ENCODE assay signal across 8 cellular contexts in the genomic region with DNA sequence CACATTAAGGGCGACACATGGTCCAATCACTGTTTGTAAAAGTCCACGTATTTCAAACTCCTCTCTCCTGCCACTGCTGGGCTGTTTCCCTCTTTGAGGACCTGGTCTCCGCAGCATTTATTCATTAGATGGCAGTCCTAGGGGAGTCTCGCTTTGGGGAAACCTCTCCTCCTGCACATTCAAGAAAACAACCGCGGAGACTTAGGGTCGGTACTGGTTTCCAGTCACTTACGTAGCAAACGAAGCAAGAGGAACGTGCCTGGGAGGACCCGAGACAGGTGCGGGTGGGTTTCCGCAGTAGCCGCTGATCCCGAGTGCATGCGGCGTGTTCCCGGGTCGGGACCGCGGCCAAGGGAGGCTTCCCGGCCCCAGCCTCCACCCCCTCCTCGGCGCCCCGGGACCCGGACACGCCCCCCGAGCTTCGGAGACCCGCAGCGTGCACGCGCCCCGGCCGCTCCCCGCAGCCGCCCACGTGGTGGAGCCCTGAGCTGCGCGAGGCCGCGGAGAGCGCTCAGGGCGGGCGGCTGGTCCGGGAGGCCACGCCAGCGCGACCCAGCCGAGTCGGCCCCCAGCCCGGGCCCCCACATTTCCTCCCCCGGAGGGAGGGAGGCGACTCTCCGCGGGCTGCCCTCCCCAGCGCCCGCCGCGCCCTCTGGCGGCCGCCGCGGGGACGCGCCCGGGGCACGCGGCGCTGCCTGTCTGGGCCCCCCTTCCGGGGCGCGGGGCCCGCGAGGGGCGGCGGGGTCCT. TPM values are rescaled to one million over a fixed set of nuclear protein-coding genes. Genes with fewer than 3 reads are reported as not detected.
DNase-seq lines count a peak whose midpoint lies in the region; ATAC-seq and TF ChIP-seq lines count a peak whose summit lies in the region.

No MANE protein-coding gene starts in this region.

- peaks cover 19% of the 10 kb centered on the region for H4K20me1 ChIP-seq in IMR-90 (ENCODE audit: insufficient read depth, low read length)
- H4K20me1 ChIP-seq in SU-DHL-6 (ENCODE audit: low read depth, low read length), result peaks cover 4% of the 10 kb centered on the region

- no peaks in the 10 kb centered on the region; the same call in 1 of the 2 replicates for H3K79me2 ChIP-seq in SU-DHL-6 (ENCODE audit: insufficient read depth, low read length)

- no peak overlapping the region for H2AK5ac ChIP-seq in IMR-90 (ENCODE audit: low read depth, low read length)

- peak overlapping the region; percentile 5; the same call in 1 of the 2 replicates for H3K18ac ChIP-seq in IMR-90 (ENCODE audit: low read depth, low read length)

- H3K4me3 ChIP-seq in IMR-90 (ENCODE audit: insufficient read depth, low read depth, low read length) (peak overlapping the region; percentile 85), SU-DHL-6 (ENCODE audit: insufficient read depth, low read length, poor library complexity, severe bottlenecking) (peak overlapping the region; percentile 92), adrenal gland (peak overlapping the region in 2 of 4 donors; percentile 57 to 94), left ventricle myocardium inferior (peak overlapping the region; percentile 95), prostate gland (peak overlapping the region; percentile 93 to 98)

- CTCF ChIA-PET in Calu3 (lab: Charles Lee), result interaction anchor here (0.6 to 2.2 kb wide), 5 partner anchors 9 to 211 kb away, joined by 3 to 9 read pairs (median 3); no protein-coding TSS in a partner anchor
- CTCF ChIA-PET in IMR-90 (lab: Yijun Ruan, JAX), result interaction anchor here (0.6 to 4.1 kb wide), 9 partner anchors 9 to 430 kb away, joined by 3 to 31 read pairs (median 3); no protein-coding TSS in a partner anchor

- dilution Hi-C loops in IMR-90 (cut with HindIII; ENCODE audit: low sequenced_read_pairs, unreplicated experiment), result no loop called here

- no peaks in the 10 kb centered on the region for H3K27me3 Mint-ChIP-seq in Calu3 (ENCODE audit: unreplicated experiment)

- peak overlapping the region; percentile 77 for H3K27ac ChIP-seq in IMR-90 (ENCODE audit: insufficient read depth, low read length)
- no peak overlapping the region for H3K27ac ChIP-seq in SU-DHL-6 (ENCODE audit: low read depth, low read length)
- H3K27ac ChIP-seq in adrenal gland, result peak overlapping the region in 2 of 5 donors; percentile 13 to 94
- H3K27ac ChIP-seq in left ventricle myocardium inferior (replicated peaks), result peak overlapping the region; percentile 98
- peak overlapping the region; percentile 85 to 97 for H3K27ac ChIP-seq in prostate gland

- H4K91ac ChIP-seq in IMR-90 (ENCODE audit: insufficient read depth, low read depth, low read length), result no peak overlapping the region

- peak overlapping the region; percentile 11; the same call in 1 of the 2 replicates for H3K23ac ChIP-seq in IMR-90 (ENCODE audit: low read depth, low read length)

- peak; percentile 90 for DNase-seq in Calu3
- DNase-seq in IMR-90, result peak; percentile 43
- peak; percentile 43 to 72 (median 63) for DNase-seq in adrenal gland
- peak; percentile 77 for DNase-seq in left ventricle myocardium inferior
- peak; percentile 58 for DNase-seq in prostate gland (ENCODE audit: low spot score)
- DNase-seq in amniotic stem cell (lab: John Stamatoyannopoulos, UW), result no peak

- BruUV-seq in Calu3 (replicated peaks; lab: Mats Ljungman, UMichigan), result no TSS peak
- no TSS peak for BruUV-seq in IMR-90 (replicated peaks; lab: Mats Ljungman, UMichigan)

- H2BK5ac ChIP-seq in IMR-90 (ENCODE audit: low read depth, low read length, poor library complexity, severe bottlenecking), result no peak overlapping the region

- H4K8ac ChIP-seq in IMR-90 (ENCODE audit: low read depth in 2 of 2, low read length in 2 of 2), result peak overlapping the region in 1 of 2 experiments; percentile 35; a peak in 1 of 4 replicates

- TF ChIP-seq CTCF in Calu3 (IDR thresholded peaks at IDR 0.05; ENCODE audit: unreplicated experiment) (peak; percentile 69), IMR-90 (conservative IDR thresholded peaks at IDR 0.05; ENCODE audit: low read depth, low read length) (peak; percentile 61), SU-DHL-6 (IDR thresholded peaks at IDR 0.05; ENCODE audit: insufficient read depth, low read length, poor library complexity, severe bottlenecking) (no peak), adrenal gland (IDR thresholded peaks at IDR 0.05) (peak in 3 of 6 experiments; percentile 71 to 79 (median 75)), left ventricle myocardium inferior (IDR thresholded peaks at IDR 0.05; ENCODE audit: borderline replicate concordance) (peak; percentile 84), prostate gland (IDR thresholded peaks at IDR 0.05) (peak; percentile 42 to 92 (median 76))

- no peak overlapping the region; the same call in 1 of the 2 replicates for H3K56ac ChIP-seq in IMR-90 (ENCODE audit: extremely low read depth, insufficient read depth, low read length)

- H3K4me2 ChIP-seq in IMR-90 (ENCODE audit: low read depth, low read length) (peak overlapping the region; percentile 92), SU-DHL-6 (ENCODE audit: low read depth, low read length, poor library complexity, severe bottlenecking) (peak overlapping the region; percentile 93)

- H2BK120ac ChIP-seq in IMR-90 (ENCODE audit: low read depth, low read length), result peak overlapping the region; percentile 20; the same call in 1 of the 2 replicates

- peak overlapping the region; percentile 34 for H2AK9ac ChIP-seq in IMR-90 (replicated peaks; ENCODE audit: low read depth, low read length, poor library complexity)

- H3K4ac ChIP-seq in IMR-90 (ENCODE audit: low read depth, low read length), result peak overlapping the region; percentile 10; the same call in 1 of the 2 replicates

- peaks cover 54% of the 10 kb centered on the region for H3K36me3 Mint-ChIP-seq in Calu3 (ENCODE audit: insufficient read depth, unreplicated experiment)

- H3F3A ChIP-seq in SU-DHL-6 (ENCODE audit: insufficient read depth), result no peaks in the 10 kb centered on the region

- H3K27ac Mint-ChIP-seq in Calu3 (ENCODE audit: unreplicated experiment), result peak overlapping the region; percentile 57

- intact Hi-C loops in Calu3 (cut with micrococcal nuclease; ENCODE audit: unreplicated experiment), result loop anchor here (1.0 kb wide), 1 partner anchor 38 kb away; no protein-coding TSS in a partner anchor
- intact Hi-C loops in IMR-90 (cut with micrococcal nuclease), result loop anchor here (1.0 kb wide), 2 partner anchors 128 to 205 kb away; no protein-coding TSS in a partner anchor
- intact Hi-C loops in adrenal gland (cut with DNase I), result loop anchor here (5.0 to 10.0 kb wide), 2 partner anchors 122 to 130 kb away; no protein-coding TSS in a partner anchor
- intact Hi-C loops in left ventricle myocardium inferior (cut with micrococcal nuclease), result no loop called here
- intact Hi-C loops in prostate gland (cut with DNase I), result loop anchor here (5.0 to 10.0 kb wide), 3 partner anchors 100 to 202 kb away; no protein-coding TSS in a partner anchor

- peaks cover 8% of the 10 kb centered on the region for H3K4me1 Mint-ChIP-seq in Calu3 (ENCODE audit: low read depth, unreplicated experiment)

- H3K9me2 ChIP-seq in SU-DHL-6 (replicated peaks; ENCODE audit: insufficient read depth, low read length), result no peaks in the 10 kb centered on the region

- H3K14ac ChIP-seq in IMR-90 (replicated peaks; ENCODE audit: low read depth, low read length), result peak overlapping the region; percentile 4; the same call in 1 of the 2 replicates

- H3K9me3 ChIP-seq in IMR-90 (ENCODE audit: control insufficient read depth, insufficient read depth, low read length) (no peaks in the 10 kb centered on the region; the same call in 1 of the 2 replicates), SU-DHL-6 (ENCODE audit: insufficient read depth, low read length) (no peaks in the 10 kb centered on the region), adrenal gland (replicated peaks in 1 of 3) (no peaks in the 10 kb centered on the region), left ventricle myocardium inferior (replicated peaks) (no peaks in the 10 kb centered on the region), prostate gland (no peaks in the 10 kb centered on the region)

- ATAC-seq in GM21447 (IDR thresholded peaks at IDR 0.05; ENCODE audit: unreplicated experiment), result peak; percentile 41
- peak; percentile 43 for ATAC-seq in IMR-90 (ENCODE audit: low read depth)

- no peaks in the 10 kb centered on the region for H3K4me1 ChIP-seq in IMR-90 (ENCODE audit: control insufficient read depth, insufficient read depth, low read length)
- H3K4me1 ChIP-seq in adrenal gland (replicated peaks in 1 of 2), result peaks cover 0 to 12% of the 10 kb centered on the region in 2 donors
- peaks cover 47% of the 10 kb centered on the region for H3K4me1 ChIP-seq in left ventricle myocardium inferior
- H3K4me1 ChIP-seq in prostate gland (replicated peaks), result no peaks in the 10 kb centered on the region

- H3K9me1 ChIP-seq in IMR-90 (ENCODE audit: insufficient read depth, low read length), result no peaks in the 10 kb centered on the region

- no peak overlapping the region for H2BK15ac ChIP-seq in IMR-90 (ENCODE audit: low read depth, low read length)

- H3K36me3 ChIP-seq in IMR-90 (ENCODE audit: control insufficient read depth, insufficient read depth, low read length) (no peaks in the 10 kb centered on the region), SU-DHL-6 (ENCODE audit: low read length) (no peaks in the 10 kb centered on the region), adrenal gland (replicated peaks in 1 of 2) (no peaks in the 10 kb centered on the region), left ventricle myocardium inferior (no peaks in the 10 kb centered on the region), prostate gland (no peaks in the 10 kb centered on the region)

- TF ChIP-seq POLR2A in IMR-90 (IDR thresholded peaks at IDR 0.05; ENCODE audit: low read depth, low read length) (no peak), adrenal gland (IDR thresholded peaks at IDR 0.05) (no peak), prostate gland (IDR thresholded peaks at IDR 0.05) (no peak)

- peak overlapping the region; percentile 82 for H3K9ac ChIP-seq in IMR-90 (ENCODE audit: low read depth, low read length)
- peak overlapping the region; percentile 65 for H3K9ac ChIP-seq in SU-DHL-6 (ENCODE audit: low read length)

- H2BK20ac ChIP-seq in IMR-90 (ENCODE audit: low read depth, low read length), result no peak overlapping the region

- in situ Hi-C loops in IMR-90 (cut with MboI; ENCODE audit: low sequenced_read_pairs), result no loop called here

- 7% methylated on average over 29 of the region's 77 CpGs; no CpG with 5 or more reads in 1 of the 2 experiments for WGBS in IMR-90 (ENCODE audit: extremely low coverage in 2 of 2, insufficient read length in 1 of 2), 2 experiments
- WGBS in adrenal gland, 4 donors, result 0 to 1% (median 1%) methylated on average over 8 to 77 of the region's 77 CpGs
- under 1% methylated on average over 51 of the region's 77 CpGs for WGBS in prostate gland

- no peaks in the 10 kb centered on the region for H3K9me3 Mint-ChIP-seq in Calu3 (ENCODE audit: low read depth, unreplicated experiment)

- H3K4me3 Mint-ChIP-seq in Calu3 (ENCODE audit: low read depth, unreplicated experiment), result peak overlapping the region; percentile 96

- H3K27me3 ChIP-seq in IMR-90 (ENCODE audit: control insufficient read depth, insufficient read depth, low read length) (peaks cover 23% of the 10 kb centered on the region), SU-DHL-6 (ENCODE audit: low read length) (no peaks in the 10 kb centered on the region), adrenal gland (peaks cover 29% of the 10 kb centered on the region), left ventricle myocardium inferior (ENCODE audit: low read depth) (peaks cover 40% of the 10 kb centered on the region), prostate gland (replicated peaks; ENCODE audit: insufficient read depth) (no peaks in the 10 kb centered on the region)

- peaks cover 0 to 5% of the 10 kb centered on the region in 2 experiments; a peak in 1 of 4 replicates for H3K79me1 ChIP-seq in IMR-90 (ENCODE audit: low read depth in 1 of 2, low read length in 2 of 2)

- peak; percentile 30; the same call in 1 of the 2 replicates for TF ChIP-seq RAD21 in IMR-90 (IDR thresholded peaks at IDR 0.05; ENCODE audit: low read length)

- H4K5ac ChIP-seq in IMR-90 (ENCODE audit: low read depth, low read length), result no peak overlapping the region

- POLR2A ChIA-PET in IMR-90 (lab: Charles Lee; ENCODE audit: unreplicated experiment), result interaction anchor here (0.9 kb wide), 1 partner anchor 209 kb away, joined by 3 read pairs; no protein-coding TSS in a partner anchor

- H2AFZ ChIP-seq in IMR-90 (replicated peaks; ENCODE audit: low read length, poor library complexity) (peak overlapping the region; percentile 94), SU-DHL-6 (ENCODE audit: low read depth, low read length, severe bottlenecking) (peak overlapping the region; percentile 74)

RNA-seq across cellular contexts. Expression of a gene that starts 1.1 kb away (rescaled TPM):
- 55.5 and 73.9 TPM in 2 replicates for total RNA-seq in Calu3 (2022)
- total RNA-seq in IMR-90 (2012; rRNA removed), result 24.9 and 26.7 TPM in 2 replicates
- 24.0 and 27.1 TPM in 2 replicates for polyA plus RNA-seq in IMR-90 (2012; rRNA removed)
- polyA plus RNA-seq in IMR-90 (2012; cell fraction: cytosol; rRNA removed), result 27.6 and 28.1 TPM in 2 replicates
- polyA plus RNA-seq in IMR-90 (2012; cell fraction: nucleus; rRNA removed; ENCODE audit: low replicate concordance), result 41.3 and 50.6 TPM in 2 replicates
- total RNA-seq in adrenal gland, result 100 to 1,000 TPM in 1 of 8 donors, 10 to 100 TPM in 7; 44.1 to 138 (median 72.5) TPM
- 10 to 100 TPM in 2 of 3 donors, 1 to 10 TPM in 1; 8.6 to 27.4 (median 11.2) TPM for polyA plus RNA-seq in adrenal gland
- 37.2 TPM for total RNA-seq in left ventricle myocardium inferior
- 100 to 1,000 TPM; 190 to 216 TPM for total RNA-seq in prostate gland
